ENCODE assay signal across 9 cellular contexts in genomic region chr2:231701456-231702373, GRCh38. TPM values are rescaled to one million over a fixed set of nuclear protein-coding genes. Genes with fewer than 3 reads are reported as not detected.
DNase-seq lines count a peak whose midpoint lies in the region; ATAC-seq, FAIRE-seq and TF ChIP-seq lines count a peak whose summit lies in the region.
"Had no signal": no experiment of that assay in that cellular context is flagged by ENCODE, and none has a peak within 500 bp of the region (broad histone marks: within the 10 kb centered on the region; RNA-seq: fewer than 3 reads in every experiment).

No MANE protein-coding gene starts in this region.

- no peak for TF ChIP-seq EP300 in K562 (IDR thresholded peaks at IDR 0.05; ENCODE audit: low read length)

- no peak for TF ChIP-seq POLR2A in K562 (conservative IDR thresholded peaks at IDR 0.05)

- no peak for FAIRE-seq in K562 (lab: Jason Lieb, UNC)

- in situ Hi-C loops in K562 (cut with MboI) = no loop called here

- CTCF ChIA-PET in A673 (lab: Charles Lee) = interaction anchor here (0.5 to 0.6 kb wide), 3 partner anchors 35 to 90 kb away, joined by 3 to 5 read pairs (median 3); no protein-coding TSS in a partner anchor
- CTCF ChIA-PET in K562 (lab: Yijun Ruan, JAX; ENCODE audit: low intra/inter-chr PET ratio) = no interaction called here

- no peaks in the 10 kb centered on the region for H3K9me3 ChIP-seq in A673 (ENCODE audit: low read depth, low read length, poor library complexity, severe bottlenecking)
- no peaks in the 10 kb centered on the region for H3K9me3 ChIP-seq in K562 (replicated peaks; ENCODE audit: control insufficient read depth, insufficient read depth, low read depth, low read length)

- H3K36me3 ChIP-seq in A673 (ENCODE audit: insufficient read depth, low read length, poor library complexity, severe bottlenecking) (no peaks in the 10 kb centered on the region), K562 (ENCODE audit: control insufficient read depth, insufficient read depth, low read length) (no peaks in the 10 kb centered on the region; the same call in 2 of the 3 replicates)

- no peak overlapping the region for H3K4me2 ChIP-seq in K562 (ENCODE audit: insufficient read depth, low read length)

- no peak overlapping the region for H2AFZ ChIP-seq in K562 (ENCODE audit: low read depth, low read length)

- intact Hi-C loops in A673 (cut with micrococcal nuclease; ENCODE audit: unreplicated experiment) = no loop called here
- intact Hi-C loops in K562 (cut with micrococcal nuclease) = no loop called here

- H3K9me1 ChIP-seq in K562 (ENCODE audit: control insufficient read depth, insufficient read depth, low read length) = no peaks in the 10 kb centered on the region

- peak overlapping the region; percentile 50 for H3K27ac ChIP-seq in A673 (ENCODE audit: low read depth, low read length, poor library complexity, severe bottlenecking)
- no peak overlapping the region for H3K27ac ChIP-seq in K562 (ENCODE audit: extremely low read depth, low read depth, low read length)
- H3K27ac ChIP-seq: HL-60 had no signal

- WGBS in K562 (ENCODE audit: insufficient coverage, low coverage, missing lambda C conversion rate) = 37% methylated on average over 22 of the region's 22 CpGs

- no peaks in the 10 kb centered on the region for H3K27me3 ChIP-seq in A673 (replicated peaks; ENCODE audit: insufficient read depth, low read depth, low read length, poor library complexity)
- no peaks in the 10 kb centered on the region for H3K27me3 ChIP-seq in K562 (ENCODE audit: control insufficient read depth in 2 of 2, insufficient read depth in 2 of 2, low read length in 2 of 2)

- no peak for TF ChIP-seq CTCF in A673 (conservative IDR thresholded peaks at IDR 0.05; ENCODE audit: low read depth, low read length)
- TF ChIP-seq CTCF in K562 (IDR thresholded peaks at IDR 0.05 in 2 of 3, conservative IDR thresholded peaks at IDR 0.05 in 1 of 3; ENCODE audit: insufficient read depth in 2 of 3, low read depth in 1 of 3, low read length in 3 of 3) = no peak

- DNase-seq in A673 (ENCODE audit: low spot score) = peak; percentile 64
- DNase-seq in NCI-H128 (lab: John Stamatoyannopoulos, UW; ENCODE audit: unreplicated experiment) = peak; percentile 33
- DNase-seq in K562 (ENCODE audit: extremely low read depth in 1 of 4, low spot score in 3 of 4) = no peak
- peak; percentile 64 for DNase-seq in left kidney (ENCODE audit: low read depth, low spot score)
- DNase-seq in pons (ENCODE audit: low spot score) = no peak
- DNase-seq in MV-4-11 (lab: John Stamatoyannopoulos, UW) = no peak

- BruUV-seq in A673 (replicated peaks; lab: Mats Ljungman, UMichigan) (no TSS peak), K562 (replicated peaks; lab: Mats Ljungman, UMichigan) (no TSS peak)

- H3K4me1 ChIP-seq in A673 (ENCODE audit: insufficient read depth, low read length, poor library complexity, severe bottlenecking) (peaks cover 12% of the 10 kb centered on the region), K562 (replicated peaks in 1 of 2; ENCODE audit: control insufficient read depth in 2 of 2, insufficient read depth in 2 of 2, low read length in 2 of 2) (peaks cover 4 to 18% of the 10 kb centered on the region in 2 experiments; a peak in 4 of 5 replicates)

- peaks cover 17% of the 10 kb centered on the region for H3K79me2 ChIP-seq in K562 (ENCODE audit: control insufficient read depth, insufficient read depth, low read length)

- H3K4me3 ChIP-seq in A673 (ENCODE audit: low read depth, low read length, poor library complexity, severe bottlenecking) = no peak overlapping the region
- H3K4me3 ChIP-seq in K562 = no peak overlapping the region

- TF ChIP-seq RAD21 in K562 (CRISPR knock-in tag; conservative IDR thresholded peaks at IDR 0.05 in 1 of 2, IDR thresholded peaks at IDR 0.05 in 1 of 2) = no peak

- ATAC-seq in K562 (no peak), GM21447 (IDR thresholded peaks at IDR 0.05; ENCODE audit: unreplicated experiment) (no peak), GM19351 (IDR thresholded peaks at IDR 0.05; ENCODE audit: unreplicated experiment) (no peak)

- H3K9ac ChIP-seq in K562 (ENCODE audit: insufficient read depth in 1 of 2, low read depth in 2 of 2, low read length in 2 of 2) = peak overlapping the region in 1 of 2 experiments; percentile 76; a peak in 2 of 4 replicates

- no peaks in the 10 kb centered on the region for H4K20me1 ChIP-seq in K562 (replicated peaks; ENCODE audit: control insufficient read depth, insufficient read depth, low read length)

- POLR2A ChIA-PET in A673 (lab: Charles Lee; ENCODE audit: low non-redundant PET) = no interaction called here
- POLR2A ChIA-PET in K562 (lab: Yijun Ruan, JAX) = no interaction called here

TF ChIP-seq in K562, 482 proteins besides CTCF, POLR2A, EP300 and RAD21 (continues in another document):
- no peak for TF ChIP-seq THAP12 (CRISPR knock-in tag; IDR thresholded peaks at IDR 0.05)
- no peak for TF ChIP-seq MXI1 (IDR thresholded peaks at IDR 0.05; ENCODE audit: low read depth, low read length)
- TF ChIP-seq ZNF77 (CRISPR knock-in tag; IDR thresholded peaks at IDR 0.05) = no peak
- TF ChIP-seq HMBOX1 (IDR thresholded peaks at IDR 0.05) = no peak
- TF ChIP-seq ZBTB11 (CRISPR knock-in tag; IDR thresholded peaks at IDR 0.05) = 0 out of 6 replicates have a peak, but pooled peaks of 1 of the 3 experiments have one; percentile 31
- TF ChIP-seq GTF2A2 (tag; IDR thresholded peaks at IDR 0.05) = no peak
- no peak for TF ChIP-seq HNRNPL (IDR thresholded peaks at IDR 0.05; ENCODE audit: low read depth, low read length)

RNA-seq across cellular contexts. Expression of gene PTMA, which starts 6.6 kb away (rescaled TPM):
- total RNA-seq in A673 (2021) = 1,708 and 1,722 TPM in 2 replicates
- 105 and 138 TPM in 2 replicates for total RNA-seq in K562 (2011; cell fraction: chromatin; rRNA removed; ENCODE audit: low replicate concordance)
- 82.0 and 91.6 TPM in 2 replicates for total RNA-seq in K562 (2011; cell fraction: nucleolus; rRNA removed)
- 112 and 117 TPM in 2 replicates for total RNA-seq in K562 (2011; cell fraction: nucleoplasm; rRNA removed)
- 1,354 and 1,439 TPM in 2 replicates for total RNA-seq in K562 (2014; rRNA removed)
- 1,578 and 1,698 TPM in 2 replicates for total RNA-seq in K562 (2014; rRNA removed; fragmentation: Illumina TruSeq; extraction: Trizol)
- 1,925 and 1,943 TPM in 2 replicates for total RNA-seq in K562 (2015; rRNA removed; fragmentation: Illumina TruSeq; extraction: Trizol)
- 1,166 and 1,193 TPM in 2 replicates for total RNA-seq in K562 (2021)
- polyA plus RNA-seq in K562 (2011; rRNA removed) = 323 and 429 TPM in 2 replicates
- 269 and 283 TPM in 2 replicates for polyA plus RNA-seq in K562 (2011; cell fraction: cytosol; rRNA removed)
- 236 and 242 TPM in 2 replicates for polyA plus RNA-seq in K562 (2011; cell fraction: nucleus; rRNA removed)
- 643 and 1,309 TPM in 2 replicates for polyA plus RNA-seq in K562 (2012)
- polyA plus RNA-seq in K562 (2014; fragmentation: Illumina TruSeq; extraction: Trizol) = 2,277 and 2,322 TPM in 2 replicates
- 1,000 to 10,000 TPM; 1,265 to 1,905 TPM for polyA plus RNA-seq in K562 (2014; fragmentation: Nextera tagmentation; extraction: Ambion mirVana)
- polyA plus RNA-seq in K562 (2014; rRNA removed) = 1,557 and 1,903 TPM in 2 replicates
- 500 and 593 TPM in 2 replicates for polyA minus RNA-seq in K562 (2011; rRNA and poly(A)+ RNA removed)
- 402 and 486 TPM in 2 replicates for polyA minus RNA-seq in K562 (2011; cell fraction: cytosol; rRNA and poly(A)+ RNA removed)
- polyA minus RNA-seq in K562 (2011; cell fraction: nucleus; rRNA and poly(A)+ RNA removed) = 80.0 and 144 TPM in 2 replicates

Comparison
In these comparisons a context has a peak if more than half of its experiments do, and no peak if none do; other contexts are left out.
1. DNase-seq: peak in A673 (single experiment), NCI-H128 (single experiment) and left kidney (single experiment); none in K562 (0 of 4), pons (single experiment) and MV-4-11 (single experiment).